32 cellular contexts compared by ENCODE assay signal in genomic region chr3:148847351-148847750, GRCh38.
DNase-seq lines count a peak whose midpoint lies in the region; ATAC-seq and TF ChIP-seq lines count a peak whose summit lies in the region.
"Had no signal": no experiment of that assay in that cellular context is flagged by ENCODE, and none has a peak within 500 bp of the region (broad histone marks: within the 10 kb centered on the region; RNA-seq: fewer than 3 reads in every experiment).

No MANE protein-coding gene starts in this region.

- DNase-seq in AG20443 (ENCODE audit: low spot score) (peak; percentile 30), HCEC 1CT (peak; percentile 57), cardiac fibroblast (ENCODE audit: low read depth in 2 of 2) (peak; percentile 4 to 56), medulla oblongata (ENCODE audit: extremely low spot score) (peak; percentile 17), kidney glomerular epithelial cell (lab: John Stamatoyannopoulos, UW) (no peak), NCI-H510A (lab: John Stamatoyannopoulos, UW) (no peak)
- no peak for DNase-seq in effector CD4-positive, alpha-beta T cell
- no peak for DNase-seq in effector memory CD8-positive, alpha-beta T cell
- DNase-seq: ACHN; activated CD4-positive, alpha-beta T cell treated with anti-CD3 and anti-CD28 coated beads for 48 hours; activated gamma-delta T cell treated with Interleukin-2 at 50 U/mL for 16 hours; activated naive CD8-positive, alpha-beta T cell treated with anti-CD3 and anti-CD28 coated beads, Interleukin-2, amount 50 U/mL, for 24 hours; activated T-cell treated with anti-CD3 and anti-CD28 coated beads, Interleukin-2, amount 50 U/mL, for 24 hours; brain microvascular endothelial cell; C1 segment of cervical spinal cord; DND-41; effector CD8-positive, alpha-beta T cell; erythroblast; HFFc6; Karpas-422; left ventricle myocardium superior; MV-4-11; natural killer cell; NCI-H146; stimulated activated CD4-positive, alpha-beta T cell treated with anti-CD3 and anti-CD28 coated beads, Interleukin-12 subunit alpha, Interleukin-12 subunit beta, amount 100 ng/mL, for 4 hours; stimulated activated CD4-positive, alpha-beta T cell treated with anti-CD3 and anti-CD28 coated beads, Interleukin-4, amount 100 ng/mL, for 24 hours; T-helper 9 cell; WERI-Rb-1 had no signal

- no peak overlapping the region for H3K4me3 Mint-ChIP-seq in effector memory CD8-positive, alpha-beta T cell
- H3K4me3 Mint-ChIP-seq: activated naive CD8-positive, alpha-beta T cell treated with anti-CD3 and anti-CD28 coated beads, Interleukin-2, amount 50 U/mL, for 24 hours; activated T-cell treated with anti-CD3 and anti-CD28 coated beads, Interleukin-2, amount 50 U/mL, for 24 hours; GM23338; HFFc6; mesothelial cell of epicardium; natural killer cell; stimulated activated effector memory CD8-positive, alpha-beta T cell treated with anti-CD3 and anti-CD28 coated beads, Interleukin-12 subunit alpha, Interleukin-12 subunit beta, amount 100 ng/mL, for 72 hours had no signal

- no peaks in the 10 kb centered on the region for H3K36me3 Mint-ChIP-seq in effector memory CD8-positive, alpha-beta T cell (ENCODE audit: insufficient read depth)
- H3K36me3 Mint-ChIP-seq: mesothelial cell of epicardium; natural killer cell; stimulated activated effector memory CD8-positive, alpha-beta T cell treated with anti-CD3 and anti-CD28 coated beads, Interleukin-12 subunit alpha, Interleukin-12 subunit beta, amount 100 ng/mL, for 72 hours had no signal

- ATAC-seq in effector memory CD8-positive, alpha-beta T cell (replicated peaks): no peak
- ATAC-seq: activated naive CD8-positive, alpha-beta T cell treated with anti-CD3 and anti-CD28 coated beads, Interleukin-2, amount 50 U/mL, for 24 hours; GM23338; left ventricle myocardium superior; natural killer cell; stimulated activated effector memory CD8-positive, alpha-beta T cell treated with anti-CD3 and anti-CD28 coated beads, Interleukin-12 subunit alpha, Interleukin-12 subunit beta, amount 100 ng/mL, for 72 hours had no signal

- H3K27ac Mint-ChIP-seq in effector memory CD8-positive, alpha-beta T cell: no peak overlapping the region
- H3K27ac Mint-ChIP-seq: activated naive CD8-positive, alpha-beta T cell treated with anti-CD3 and anti-CD28 coated beads, Interleukin-2, amount 50 U/mL, for 24 hours; activated T-cell treated with anti-CD3 and anti-CD28 coated beads, Interleukin-2, amount 50 U/mL, for 24 hours; HFFc6; mesothelial cell of epicardium; natural killer cell; stimulated activated effector memory CD8-positive, alpha-beta T cell treated with anti-CD3 and anti-CD28 coated beads, Interleukin-12 subunit alpha, Interleukin-12 subunit beta, amount 100 ng/mL, for 72 hours had no signal

- no peak overlapping the region for H3K4me3 ChIP-seq in cardiac fibroblast (replicated peaks in 1 of 2; ENCODE audit: low read depth in 2 of 2, low read length in 2 of 2)
- H3K4me3 ChIP-seq: GM23338, right atrium auricular region had no signal

- peaks cover 0 to 2% of the 10 kb centered on the region in 2 donors for H3K27me3 Mint-ChIP-seq in effector memory CD8-positive, alpha-beta T cell
- H3K27me3 Mint-ChIP-seq: activated T-cell treated with anti-CD3 and anti-CD28 coated beads, Interleukin-2, amount 50 U/mL, for 24 hours had no signal

- H3K9me3 Mint-ChIP-seq in effector memory CD8-positive, alpha-beta T cell: no peaks in the 10 kb centered on the region
- H3K9me3 Mint-ChIP-seq: activated naive CD8-positive, alpha-beta T cell treated with anti-CD3 and anti-CD28 coated beads, Interleukin-2, amount 50 U/mL, for 24 hours; activated T-cell treated with anti-CD3 and anti-CD28 coated beads, Interleukin-2, amount 50 U/mL, for 24 hours; GM23338; HFFc6; mesothelial cell of epicardium; natural killer cell; stimulated activated effector memory CD8-positive, alpha-beta T cell treated with anti-CD3 and anti-CD28 coated beads, Interleukin-12 subunit alpha, Interleukin-12 subunit beta, amount 100 ng/mL, for 72 hours had no signal

- no peak for TF ChIP-seq CTCF in cardiac fibroblast (IDR thresholded peaks at IDR 0.05; ENCODE audit: low read depth, low read length)

- no peaks in the 10 kb centered on the region for H3K4me1 Mint-ChIP-seq in effector memory CD8-positive, alpha-beta T cell (ENCODE audit: low read depth in 2 of 2)
- H3K4me1 Mint-ChIP-seq: activated naive CD8-positive, alpha-beta T cell treated with anti-CD3 and anti-CD28 coated beads, Interleukin-2, amount 50 U/mL, for 24 hours; GM23338; natural killer cell; stimulated activated effector memory CD8-positive, alpha-beta T cell treated with anti-CD3 and anti-CD28 coated beads, Interleukin-12 subunit alpha, Interleukin-12 subunit beta, amount 100 ng/mL, for 72 hours had no signal

Comparison
In these comparisons a context has a peak if more than half of its experiments do, and no peak if none do; other contexts are left out.
1. DNase-seq: peak in AG20443 (single experiment), HCEC 1CT (single experiment), cardiac fibroblast (2 of 2) and medulla oblongata (single experiment); none in effector CD4-positive, alpha-beta T cell (single experiment), kidney glomerular epithelial cell (single experiment), NCI-H510A (single experiment) and effector memory CD8-positive, alpha-beta T cell (0 of 3).